ENCODE assay signal across 16 cellular contexts in genomic region chr5:150131978-150132694, GRCh38. TPM values are rescaled to one million over a fixed set of nuclear protein-coding genes. Genes with fewer than 3 reads are reported as not detected.
DNase-seq lines count a peak whose midpoint lies in the region; ATAC-seq and TF ChIP-seq lines count a peak whose summit lies in the region.
"Had no signal": no experiment of that assay in that cellular context is flagged by ENCODE, and none has a peak within 500 bp of the region (broad histone marks: within the 10 kb centered on the region; RNA-seq: fewer than 3 reads in every experiment).

No MANE protein-coding gene starts in this region.

- H3K9me3 ChIP-seq in mucosa of rectum (ENCODE audit: control insufficient read depth in 2 of 2, low read length in 2 of 2) (no peaks in the 10 kb centered on the region), vagina (no peaks in the 10 kb centered on the region)
- H3K9me3 ChIP-seq: adrenal gland, thyroid gland had no signal

- H3K27me3 ChIP-seq in dorsolateral prefrontal cortex (no peaks in the 10 kb centered on the region), mucosa of rectum (ENCODE audit: control insufficient read depth in 2 of 2, insufficient read depth in 2 of 2, low read length in 2 of 2) (no peaks in the 10 kb centered on the region), vagina (no peaks in the 10 kb centered on the region)
- H3K27me3 ChIP-seq: adrenal gland, thyroid gland had no signal

- DNase-seq in Right ventricle myocardium superior: peak; percentile 39
- DNase-seq in cardiac septum (ENCODE audit: low spot score): no peak
- no peak for DNase-seq in dorsolateral prefrontal cortex
- no peak for DNase-seq in vagina (ENCODE audit: extremely low spot score in 2 of 2)
- no peak for DNase-seq in stimulated activated CD8-positive, alpha-beta memory T cell treated with anti-CD3 and anti-CD28 coated beads, Interleukin-4, amount 100 ng/mL, for 48 hours
- no peak for DNase-seq in activated CD4-positive, alpha-beta T cell treated with anti-CD3 and anti-CD28 coated beads, Interleukin-2, amount 50 U/mL, for 4 hours
- no peak for DNase-seq in globus pallidus (ENCODE audit: low spot score)
- DNase-seq: DMS79; effector memory CD8-positive, alpha-beta T cell; NCI-H146; OCI-M1; thyroid gland had no signal

- H3K4me1 ChIP-seq in mucosa of rectum (ENCODE audit: control insufficient read depth in 2 of 2, insufficient read depth in 2 of 2, low read length in 2 of 2): peaks cover 19 to 20% of the 10 kb centered on the region in 2 donors
- peaks cover 69% of the 10 kb centered on the region for H3K4me1 ChIP-seq in vagina

- peak overlapping the region in 33 of 59 donors; percentile 9 to 76 (median 31) for H3K27ac ChIP-seq in dorsolateral prefrontal cortex
- H3K27ac ChIP-seq in mucosa of rectum (ENCODE audit: low read depth in 2 of 2, low read length in 2 of 2): peak overlapping the region; percentile 28 to 38
- H3K27ac ChIP-seq in vagina: peak overlapping the region; percentile 83
- H3K27ac ChIP-seq: thyroid gland had no signal

- TF ChIP-seq CTCF in dorsolateral prefrontal cortex (IDR thresholded peaks at IDR 0.05 in 54 of 56, conservative IDR thresholded peaks at IDR 0.05 in 2 of 56; ENCODE audit: low read depth in 1 of 56, partially characterized antibody in 56 of 56) (no peak), vagina (IDR thresholded peaks at IDR 0.05) (no peak)

- no peak overlapping the region for H3K9ac ChIP-seq in mucosa of rectum (ENCODE audit: low read depth in 1 of 2, low read length in 2 of 2)

- TF ChIP-seq POLR2A in vagina (IDR thresholded peaks at IDR 0.05): no peak

- H3K36me3 ChIP-seq in mucosa of rectum (ENCODE audit: control insufficient read depth in 2 of 2, insufficient read depth in 2 of 2, low read length in 2 of 2): peaks cover 0 to 6% of the 10 kb centered on the region in 2 donors
- H3K36me3 ChIP-seq in vagina: peaks cover 0 to 37% of the 10 kb centered on the region in 2 donors
- H3K36me3 ChIP-seq: thyroid gland had no signal

- intact Hi-C loops in Right ventricle myocardium superior (cut with DNase I): loop anchor here (10.0 kb wide), 1 partner anchor 303 kb away; no protein-coding TSS in a partner anchor
- intact Hi-C loops in cardiac septum (cut with DNase I): loop anchor here (10.0 kb wide), 1 partner anchor 223 kb away; the partner anchor contains the start of gene TCOF1
- intact Hi-C loops in dorsolateral prefrontal cortex (cut with DNase I): loop anchor here (2.0 to 10.0 kb wide), 4 partner anchors 87 to 223 kb away; partner anchors contain the start of gene TCOF1 (in 1 of the 2)
- intact Hi-C loops in vagina (cut with DNase I): loop anchor here (5.0 kb wide), 2 partner anchors 85 to 1275 kb away; no protein-coding TSS in a partner anchor

- H3K4me3 ChIP-seq in dorsolateral prefrontal cortex: no peak overlapping the region
- H3K4me3 ChIP-seq in mucosa of rectum (ENCODE audit: low read length in 2 of 2): no peak overlapping the region
- peak overlapping the region in 1 of 2 donors; percentile 6 for H3K4me3 ChIP-seq in vagina
- H3K4me3 ChIP-seq: adrenal gland, thyroid gland had no signal

- ATAC-seq in Right ventricle myocardium superior (ENCODE audit: poor library complexity): no peak
- ATAC-seq: effector memory CD8-positive, alpha-beta T cell had no signal

RNA-seq across cellular contexts. Expression of gene PDGFRB, which starts 23.5 kb away (rescaled TPM):
- total RNA-seq in Right ventricle myocardium superior: 47.0 TPM
- 54.6 TPM for total RNA-seq in cardiac septum
- total RNA-seq in dorsolateral prefrontal cortex: 100 to 1,000 TPM in 13 of 120 experiments, 10 to 100 TPM in 107; 34.7 to 209 (median 68.0) TPM
- total RNA-seq in vagina: 173 TPM

RNA-seq across cellular contexts. Expression of gene CDX1, which starts 34.4 kb away (rescaled TPM):
- not detected for total RNA-seq in Right ventricle myocardium superior
- 0.16 TPM for total RNA-seq in cardiac septum
- under 1 TPM in 33 of 120 experiments, not detected in 87; 0.23 to 0.90 (median 0.48) TPM for total RNA-seq in dorsolateral prefrontal cortex
- total RNA-seq in vagina: not detected
- total RNA-seq: mononuclear cell, renal cortical epithelial cell, thyroid gland had no signal

RNA-seq across cellular contexts. Expression of gene CSF1R, which starts 45.8 kb away (rescaled TPM):
- total RNA-seq in Right ventricle myocardium superior: 19.5 TPM
- 11.9 TPM for total RNA-seq in cardiac septum
- total RNA-seq in dorsolateral prefrontal cortex: 10 to 100 TPM in 119 of 120 experiments, 1 to 10 TPM in 1; 8.9 to 88.6 (median 36.8) TPM
- 21.4 TPM for total RNA-seq in vagina
- total RNA-seq: renal cortical epithelial cell had no signal

RNA-seq across cellular contexts. Expression of gene SLC6A7, which starts 57.7 kb away (rescaled TPM):
- total RNA-seq in Right ventricle myocardium superior: not detected
- total RNA-seq in cardiac septum: not detected
- total RNA-seq in dorsolateral prefrontal cortex: 10 to 100 TPM; 11.5 to 82.1 (median 47.8) TPM
- total RNA-seq in vagina: 0.25 TPM
- total RNA-seq: adrenal gland, renal cortical epithelial cell, thyroid gland had no signal

Comparison
In these comparisons a context has a peak if more than half of its experiments do, and no peak if none do; other contexts are left out.
1. H3K27ac ChIP-seq: peak in every context shown above with its lines; median percentile 83 in vagina; 33 in mucosa of rectum; 31 in dorsolateral prefrontal cortex.